Comparison of ENCODE assay signal across 1 cellular context in genomic region chr2:140436956-140437355, GRCh38.
TF ChIP-seq lines count a peak whose summit lies in the region.

No MANE protein-coding gene starts in this region.

TF ChIP-seq in WTC11, 78 proteins besides CTCF, POLR2A, EP300 and RAD21 (continued from another document):
- TF ChIP-seq ATF6 (CRISPR knock-in tag; IDR thresholded peaks at IDR 0.05): no peak
- TF ChIP-seq ZNF232 (CRISPR knock-in tag; IDR thresholded peaks at IDR 0.05): no peak
- TF ChIP-seq TEAD4 (CRISPR knock-in tag; IDR thresholded peaks at IDR 0.05): no peak
- no peak for TF ChIP-seq CREB1 (CRISPR knock-in tag; IDR thresholded peaks at IDR 0.05)
- no peak for TF ChIP-seq NFYB (CRISPR knock-in tag; conservative IDR thresholded peaks at IDR 0.05; ENCODE audit: low read depth)
- no peak for TF ChIP-seq ZNF317 (CRISPR knock-in tag; IDR thresholded peaks at IDR 0.05; ENCODE audit: borderline replicate concordance, low read depth)
- no peak for TF ChIP-seq CDX4 (CRISPR knock-in tag; IDR thresholded peaks at IDR 0.05; ENCODE audit: borderline replicate concordance)
- no peak for TF ChIP-seq NR2C2 (CRISPR knock-in tag; IDR thresholded peaks at IDR 0.05)
- TF ChIP-seq ZNF512 (CRISPR knock-in tag; IDR thresholded peaks at IDR 0.05; ENCODE audit: borderline replicate concordance): no peak
- no peak for TF ChIP-seq USF2 (CRISPR knock-in tag; IDR thresholded peaks at IDR 0.05)
- no peak for TF ChIP-seq ZNF425 (CRISPR knock-in tag; conservative IDR thresholded peaks at IDR 0.05)
- TF ChIP-seq ETV6 (CRISPR knock-in tag; IDR thresholded peaks at IDR 0.05): no peak
